9 cellular contexts compared by ENCODE assay signal in genomic region chr1:16173447-16174260, GRCh38. TPM values are rescaled to one million over a fixed set of nuclear protein-coding genes. Genes with fewer than 3 reads are reported as not detected.
DNase-seq lines count a peak whose midpoint lies in the region; ATAC-seq, FAIRE-seq and TF ChIP-seq lines count a peak whose summit lies in the region.
"Had no signal": no experiment of that assay in that cellular context is flagged by ENCODE, and none has a peak within 500 bp of the region (broad histone marks: within the 10 kb centered on the region; RNA-seq: fewer than 3 reads in every experiment).

No MANE protein-coding gene starts in this region.

- peak in 1 of 6 experiments; percentile 2 for TF ChIP-seq CTCF in adrenal gland (IDR thresholded peaks at IDR 0.05)
- no peak for TF ChIP-seq CTCF in keratinocyte (optimal IDR thresholded peaks at IDR 0.05 in 1 of 3, IDR thresholded peaks at IDR 0.05 in 1 of 3, conservative IDR thresholded peaks at IDR 0.05 in 1 of 3; ENCODE audit: extremely low read depth in 1 of 3, insufficient read depth in 2 of 3, low read length in 3 of 3)
- TF ChIP-seq CTCF in transverse colon (IDR thresholded peaks at IDR 0.05) = no peak

- H3K9me1 ChIP-seq in keratinocyte (ENCODE audit: control insufficient read depth, extremely low read depth, insufficient read depth, low read length) = no peaks in the 10 kb centered on the region

- H3K27me3 ChIP-seq in adrenal gland (no peaks in the 10 kb centered on the region), keratinocyte (ENCODE audit: control insufficient read depth, extremely low read depth, insufficient read depth, low read length) (no peaks in the 10 kb centered on the region), transverse colon (no peaks in the 10 kb centered on the region)
- H3K27me3 ChIP-seq: testis had no signal

- TF ChIP-seq EP300 in transverse colon (IDR thresholded peaks at IDR 0.05; ENCODE audit: low read depth) = no peak

- H3K4me1 ChIP-seq in adrenal gland (replicated peaks in 1 of 2) = peaks cover 29 to 46% of the 10 kb centered on the region in 2 donors
- H3K4me1 ChIP-seq in keratinocyte (ENCODE audit: control insufficient read depth, extremely low read depth, insufficient read depth, low read length) = peaks cover 54% of the 10 kb centered on the region
- peaks cover 36 to 78% (median 60%) of the 10 kb centered on the region in 4 donors for H3K4me1 ChIP-seq in transverse colon

- H3K27ac ChIP-seq in adrenal gland = peak overlapping the region; percentile 19 to 94 (median 87)
- H3K27ac ChIP-seq in keratinocyte (ENCODE audit: control insufficient read depth, insufficient read depth, low read length) = peak overlapping the region; percentile 95
- H3K27ac ChIP-seq in transverse colon = peak overlapping the region; percentile 83 to 90 (median 86)
- H3K27ac ChIP-seq: testis, VCaP had no signal

- FAIRE-seq in keratinocyte (lab: Jason Lieb, UNC) = peak; percentile 84

- peak; percentile 92 for DNase-seq in HPDE6-E6E7 (ENCODE audit: extremely low spot score)
- peak in 6 of 7 donors; percentile 69 to 81 (median 76) for DNase-seq in adrenal gland
- DNase-seq in keratinocyte (ENCODE audit: low read depth, low spot score) = peak; percentile 99
- DNase-seq in transverse colon = peak; percentile 89
- no peak for DNase-seq in NCI-H1105 (lab: John Stamatoyannopoulos, UW)
- DNase-seq: testis had no signal

- H3K79me2 ChIP-seq in keratinocyte (ENCODE audit: control insufficient read depth, insufficient read depth, low read length) = no peaks in the 10 kb centered on the region

- 5 to 62% (median 39%) methylated on average over 4 to 12 of the region's 12 CpGs for WGBS in adrenal gland, 4 donors
- 52 to 80% methylated on average over 1 to 10 of the region's 12 CpGs for WGBS in transverse colon (ENCODE audit: low coverage in 1 of 2), 2 donors

- H3K9me3 ChIP-seq in adrenal gland (replicated peaks in 1 of 3) = no peaks in the 10 kb centered on the region
- no peaks in the 10 kb centered on the region for H3K9me3 ChIP-seq in keratinocyte (ENCODE audit: control insufficient read depth, low read depth, low read length)
- H3K9me3 ChIP-seq in transverse colon = no peaks in the 10 kb centered on the region
- H3K9me3 ChIP-seq: testis had no signal

- in situ Hi-C loops in transverse colon (cut with MboI; ENCODE audit: low pct_ligation_motif_present in 1 of 4, low pct_unique_long_range_greater_than_20kb in 1 of 4, low sequenced_read_pairs in 3 of 4) = no loop called here

- H3K4me3 ChIP-seq in adrenal gland (no peak overlapping the region), keratinocyte (ENCODE audit: control insufficient read depth in 2 of 3, extremely low read depth in 1 of 3, insufficient read depth in 2 of 3, low read depth in 1 of 3, low read length in 3 of 3) (peak overlapping the region in 1 of 3 experiments; percentile 9), transverse colon (no peak overlapping the region)
- H3K4me3 ChIP-seq: testis had no signal

- ATAC-seq in HG02642 (IDR thresholded peaks at IDR 0.05; ENCODE audit: poor library complexity, unreplicated experiment) (no peak), GM19463 (IDR thresholded peaks at IDR 0.05; ENCODE audit: unreplicated experiment) (no peak)

- H3K9ac ChIP-seq in keratinocyte (ENCODE audit: control insufficient read depth, extremely low read depth, insufficient read depth, low read length) = peak overlapping the region; percentile 78

- H3K4me2 ChIP-seq in keratinocyte (ENCODE audit: control insufficient read depth, extremely low read depth, insufficient read depth, low read depth, low read length) = peak overlapping the region; percentile 74

- TF ChIP-seq POLR2A in adrenal gland (IDR thresholded peaks at IDR 0.05) = no peak
- peak; percentile 60 for TF ChIP-seq POLR2A in transverse colon (IDR thresholded peaks at IDR 0.05)

- intact Hi-C loops in adrenal gland (cut with DNase I) (no loop called here), transverse colon (cut with DNase I; ENCODE audit: low total_unique reads) (no loop called here)

- H3K36me3 ChIP-seq in adrenal gland (replicated peaks in 1 of 2) = no peaks in the 10 kb centered on the region
- no peaks in the 10 kb centered on the region for H3K36me3 ChIP-seq in keratinocyte (ENCODE audit: control insufficient read depth in 2 of 2, extremely low read depth in 1 of 2, insufficient read depth in 2 of 2, low read length in 2 of 2)
- no peaks in the 10 kb centered on the region for H3K36me3 ChIP-seq in transverse colon

- no peak overlapping the region for H2AFZ ChIP-seq in keratinocyte (ENCODE audit: control insufficient read depth, low read length)

- dilution Hi-C loops in keratinocyte (cut with MboI; ENCODE audit: extremely low pct_ligation_motif_present, low sequenced_read_pairs) = no loop called here

- no peaks in the 10 kb centered on the region for H4K20me1 ChIP-seq in keratinocyte (ENCODE audit: control insufficient read depth, extremely low read depth, insufficient read depth, low read length)

RNA-seq across cellular contexts. Expression of gene EPHA2, which starts 17.8 kb away (rescaled TPM):
- 10 to 100 TPM; 11.8 to 49.5 (median 19.2) TPM for total RNA-seq in adrenal gland
- 10 to 100 TPM in 2 of 3 donors, 1 to 10 TPM in 1; 2.7 to 15.3 (median 11.5) TPM for polyA plus RNA-seq in adrenal gland
- polyA plus RNA-seq in keratinocyte = 55.6 to 70.9 TPM (median 60.3 TPM) in 3 replicates
- 31.9 TPM for polyA plus RNA-seq in keratinocyte (2011; ENCODE audit: low read depth)
- 36.6 and 49.9 TPM in 2 replicates for polyA plus RNA-seq in keratinocyte (2011; cell fraction: cytosol; rRNA removed)
- polyA plus RNA-seq in keratinocyte (2011; cell fraction: nucleus; rRNA removed) = 176 and 195 TPM in 2 replicates
- 64.4 and 71.6 TPM in 2 replicates for polyA plus RNA-seq in keratinocyte (2012; ENCODE audit: low replicate concordance)
- 113 to 223 TPM (median 129 TPM) in 3 replicates for polyA minus RNA-seq in keratinocyte
- polyA minus RNA-seq in keratinocyte (2011; cell fraction: cytosol; rRNA and poly(A)+ RNA removed) = 152 TPM
- polyA minus RNA-seq in keratinocyte (2011; cell fraction: nucleus; rRNA and poly(A)+ RNA removed) = 153 and 207 TPM in 2 replicates
- 10 to 100 TPM in 3 of 4 donors, 1 to 10 TPM in 1; 2.6 to 68.8 (median 30.5) TPM for total RNA-seq in transverse colon

RNA-seq across cellular contexts. Expression of gene ARHGEF19, which starts 38.8 kb away (rescaled TPM):
- total RNA-seq in adrenal gland = 10 to 100 TPM; 11.4 to 46.2 (median 23.8) TPM
- 10 to 100 TPM; 19.1 to 28.2 (median 19.1) TPM for polyA plus RNA-seq in adrenal gland
- polyA plus RNA-seq in keratinocyte = 5.0 to 7.1 TPM (median 5.1 TPM) in 3 replicates
- polyA plus RNA-seq in keratinocyte (2011; ENCODE audit: low read depth) = 2.4 TPM
- 2.6 and 4.1 TPM in 2 replicates for polyA plus RNA-seq in keratinocyte (2011; cell fraction: cytosol; rRNA removed)
- polyA plus RNA-seq in keratinocyte (2011; cell fraction: nucleus; rRNA removed) = 10.6 and 14.4 TPM in 2 replicates
- 2.1 and 5.8 TPM in 2 replicates for polyA plus RNA-seq in keratinocyte (2012; ENCODE audit: low replicate concordance)
- 4.3 to 8.0 TPM (median 4.6 TPM) in 3 replicates for polyA minus RNA-seq in keratinocyte
- polyA minus RNA-seq in keratinocyte (2011; cell fraction: cytosol; rRNA and poly(A)+ RNA removed) = 4.4 TPM
- polyA minus RNA-seq in keratinocyte (2011; cell fraction: nucleus; rRNA and poly(A)+ RNA removed) = 3.0 and 4.4 TPM in 2 replicates
- 10 to 100 TPM in 2 of 4 donors, 1 to 10 TPM in 2; 5.7 to 46.8 (median 10.8) TPM for total RNA-seq in transverse colon
